Comparison of ENCODE assay signal across 8 cellular contexts in genomic region chr6:127855542-127856159, GRCh38. TPM values are rescaled to one million over a fixed set of nuclear protein-coding genes. Genes with fewer than 3 reads are reported as not detected.
DNase-seq lines count a peak whose midpoint lies in the region; ATAC-seq and TF ChIP-seq lines count a peak whose summit lies in the region.

No MANE protein-coding gene starts in this region.

- H3K4me1 Mint-ChIP-seq in endothelial cell (ENCODE audit: unreplicated experiment) = peaks cover 16% of the 10 kb centered on the region

- H3K4me3 ChIP-seq in ACC112 (ENCODE audit: low read depth, low read length) = no peak overlapping the region

- H3K79me2 ChIP-seq in ACC112 (ENCODE audit: control insufficient read depth, insufficient read depth, low read length, unreplicated experiment) = no peaks in the 10 kb centered on the region

- no peak overlapping the region for H3K4me3 Mint-ChIP-seq in endothelial cell (ENCODE audit: unreplicated experiment)

- H3K9me3 Mint-ChIP-seq in endothelial cell (ENCODE audit: unreplicated experiment) = no peaks in the 10 kb centered on the region

- H3K27ac ChIP-seq in ACC112 (ENCODE audit: low read depth, low read length) (no peak overlapping the region), VCaP (no peak overlapping the region)

- H3K4me1 ChIP-seq in ACC112 (ENCODE audit: control insufficient read depth, insufficient read depth, low read length, unreplicated experiment) = no peaks in the 10 kb centered on the region

- no peak overlapping the region for H3K27ac Mint-ChIP-seq in endothelial cell (ENCODE audit: unreplicated experiment)

- H3K27me3 ChIP-seq in ACC112 (ENCODE audit: insufficient read depth, low read length) = no peaks in the 10 kb centered on the region

- peak overlapping the region; percentile 98 for H2AFZ ChIP-seq in ACC112 (ENCODE audit: low read length, unreplicated experiment)

- H3K27me3 Mint-ChIP-seq in endothelial cell (ENCODE audit: unreplicated experiment) = no peaks in the 10 kb centered on the region

- ATAC-seq in GM21367 (IDR thresholded peaks at IDR 0.05; ENCODE audit: unreplicated experiment) (peak; percentile 56), HG02852 (IDR thresholded peaks at IDR 0.05; ENCODE audit: unreplicated experiment) (no peak)

- H3K36me3 Mint-ChIP-seq in endothelial cell (ENCODE audit: low read depth, unreplicated experiment) = no peaks in the 10 kb centered on the region

- H3K36me3 ChIP-seq in ACC112 (ENCODE audit: insufficient read depth, low read length) = no peaks in the 10 kb centered on the region

- peak; percentile 70 for TF ChIP-seq CTCF in VCaP (conservative IDR thresholded peaks at IDR 0.05)
- peak; percentile 49 for TF ChIP-seq CTCF in endothelial cell (IDR thresholded peaks at IDR 0.05; ENCODE audit: unreplicated experiment)

- DNase-seq in endothelial cell (ENCODE audit: low spot score) = peak; percentile 18
- DNase-seq in renal cortical epithelial cell (ENCODE audit: low read depth) = peak; percentile 47
- no peak for DNase-seq in SKM-1 (lab: John Stamatoyannopoulos, UW; ENCODE audit: unreplicated experiment)
- no peak for DNase-seq in NCI-H146 treated with DMSO at 0.1 percent for 48 hours (lab: John Stamatoyannopoulos, UW; ENCODE audit: unreplicated experiment)

RNA-seq across cellular contexts. Expression of gene THEMIS, which starts 45.2 kb away (rescaled TPM):
- total RNA-seq in endothelial cell (ENCODE audit: unreplicated experiment) (not detected), renal cortical epithelial cell (not detected in 2 replicates)

Comparison
In these comparisons a context has a peak if more than half of its experiments do, and no peak if none do; other contexts are left out.
1. DNase-seq: peak in endothelial cell (single experiment) and renal cortical epithelial cell (single experiment); none in SKM-1 (single experiment) and NCI-H146 treated with DMSO at 0.1 percent for 48 hours (single experiment).